In the genomic region with DNA sequence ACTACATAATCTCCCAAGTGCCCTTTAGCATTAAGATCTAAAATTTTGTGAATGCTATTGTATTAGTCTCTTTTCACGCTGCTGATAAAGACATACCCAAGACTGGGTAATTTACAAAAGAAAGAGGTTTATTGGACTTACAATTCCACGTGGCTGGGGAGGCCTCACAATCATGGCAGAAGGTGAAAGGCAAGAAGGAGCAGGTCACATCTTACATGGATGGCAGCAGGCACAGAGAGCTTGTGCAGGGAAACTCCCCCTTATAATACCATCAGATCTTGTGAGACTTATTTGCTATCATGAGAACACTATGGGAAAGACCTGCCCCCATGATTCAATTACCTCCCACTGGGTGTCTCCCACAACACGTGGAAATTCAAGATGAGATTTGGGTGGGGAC, we compare ENCODE assay signal across 20 cellular contexts. TPM values are rescaled to one million over a fixed set of nuclear protein-coding genes. Genes with fewer than 3 reads are reported as not detected.
"Had no signal": no experiment of that assay in that cellular context is flagged by ENCODE, and none has a peak within 500 bp of the region (broad histone marks: within the 10 kb centered on the region; RNA-seq: fewer than 3 reads in every experiment).

No MANE protein-coding gene starts in this region.

RNA-seq across cellular contexts. Expression of a gene that starts 12.0 kb away (rescaled TPM):
- total RNA-seq: left ventricle myocardium inferior, left ventricle myocardium superior, myocyte had no signal

RNA-seq across cellular contexts. Expression of a gene that starts 22.6 kb away (rescaled TPM):
- total RNA-seq: kidney, kidney epithelial cell, left cardiac atrium, left colon, left lung, left ventricle myocardium inferior, left ventricle myocardium superior, lower leg skin, lower lobe of right lung, lung microvascular endothelial cell, mesothelial cell of epicardium, mucosa of gallbladder, myocyte had no signal
- polyA plus RNA-seq: immature natural killer cell, liver, mammary epithelial cell had no signal

RNA-seq across cellular contexts. Expression of a gene that starts 57.0 kb away (rescaled TPM):
- total RNA-seq: kidney, kidney epithelial cell, left colon, left lung, left ventricle myocardium inferior, left ventricle myocardium superior, lower lobe of right lung, lung microvascular endothelial cell, mammary epithelial cell, mesenteric fat pad, mesothelial cell of epicardium, mucosa of gallbladder, myocyte had no signal
- polyA plus RNA-seq: immature natural killer cell; keratinocyte; liver; lung; mammary epithelial cell; naive thymus-derived CD4-positive, alpha-beta T cell had no signal

RNA-seq across cellular contexts. Expression of a gene that starts 58.1 kb away (rescaled TPM):
- polyA plus RNA-seq: naive thymus-derived CD4-positive, alpha-beta T cell had no signal
